In genomic region chr4:99079625-99080295, GRCh38 we compare ENCODE assay signal across 19 cellular contexts.
"Had no signal": no experiment of that assay in that cellular context is flagged by ENCODE, and none has a peak within 500 bp of the region (broad histone marks: within the 10 kb centered on the region; RNA-seq: fewer than 3 reads in every experiment).

No MANE protein-coding gene starts in this region.

- ATAC-seq: activated CD8-positive, alpha-beta T cell treated with anti-CD3 and anti-CD28 coated beads, Interleukin-2, amount 10 ng/mL, durations not matched to agents 7 days and 5 days; effector memory CD8-positive, alpha-beta T cell; esophagus mucosa; left lung; T-helper 17 cell had no signal

- H3K4me3 Mint-ChIP-seq: activated CD8-positive, alpha-beta T cell treated with anti-CD3 and anti-CD28 coated beads, Interleukin-2, amount 10 ng/mL, durations not matched to agents 7 days and 5 days; effector memory CD8-positive, alpha-beta T cell; T-helper 17 cell had no signal

- H3K9me3 Mint-ChIP-seq: effector memory CD8-positive, alpha-beta T cell had no signal

- H3K9me3 ChIP-seq: left lung had no signal

- H3K27me3 Mint-ChIP-seq: effector memory CD8-positive, alpha-beta T cell; T-helper 17 cell had no signal

- H3K27ac ChIP-seq: left lung, parathyroid adenoma, SK-N-MC had no signal

- H3K4me3 ChIP-seq: dorsolateral prefrontal cortex, left lung, SK-N-MC had no signal

- H3K27ac Mint-ChIP-seq: activated CD8-positive, alpha-beta T cell treated with anti-CD3 and anti-CD28 coated beads, Interleukin-2, amount 10 ng/mL, durations not matched to agents 7 days and 5 days; T-helper 17 cell had no signal

- DNase-seq: activated CD4-positive, alpha-beta T cell treated with anti-CD3 and anti-CD28 coated beads for 4 hours; activated CD4-positive, CD25-positive, alpha-beta regulatory T cell; activated CD8-positive, alpha-beta T cell treated with anti-CD3 and anti-CD28 coated beads, Interleukin-2, amount 10 ng/mL, durations not matched to agents 7 days and 5 days; activated gamma-delta T cell; activated naive CD4-positive, alpha-beta T cell treated with anti-CD3 and anti-CD28 coated beads, Interleukin-2, amount 50 U/mL, for 16 hours; central memory CD4-positive, alpha-beta T cell; dorsolateral prefrontal cortex; effector memory CD8-positive, alpha-beta T cell; foreskin melanocyte; kidney; left lung; nucleus accumbens; stimulated activated CD4-positive, alpha-beta T cell treated with anti-CD3 and anti-CD28 coated beads, Interleukin-2, amount 100 ng/mL, for 24 hours; stimulated activated naive CD4-positive, alpha-beta T cell; SW 1271; T-helper 17 cell had no signal

- H3K27me3 ChIP-seq: dorsolateral prefrontal cortex, left lung had no signal
